In the genomic region with DNA sequence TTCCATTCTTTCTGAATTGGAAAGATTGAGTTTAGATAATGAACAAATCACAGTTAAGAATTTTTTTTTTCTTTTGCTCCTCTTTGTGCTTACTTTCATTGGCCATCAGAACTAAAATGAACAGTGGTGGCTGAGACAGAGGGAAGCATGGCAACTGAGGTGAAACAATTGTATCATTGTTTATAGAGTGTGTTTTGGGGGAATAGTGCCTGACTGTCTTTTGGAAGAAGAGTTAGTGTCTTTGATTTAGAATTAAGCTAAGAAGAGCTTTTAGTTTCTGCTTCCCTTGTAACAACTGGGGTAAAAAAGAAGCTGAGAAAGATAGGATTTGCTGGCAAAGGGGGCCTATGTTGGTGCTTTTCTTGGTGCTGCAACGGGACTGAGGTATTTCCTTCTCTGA, we compare ENCODE assay signal across 18 cellular contexts.
"Had no signal": no experiment of that assay in that cellular context is flagged by ENCODE, and none has a peak within 500 bp of the region (broad histone marks: within the 10 kb centered on the region; RNA-seq: fewer than 3 reads in every experiment).

No MANE protein-coding gene starts in this region.

- ATAC-seq: activated CD4-positive, alpha-beta T cell treated with anti-CD3 and anti-CD28 coated beads for 36 hours; activated CD8-positive, alpha-beta T cell treated with anti-CD3 and anti-CD28 coated beads, Interleukin-2, amount 10 ng/mL, durations not matched to agents 7 days and 5 days; left lobe of liver; T-cell had no signal

- H3K27ac ChIP-seq: ascending aorta, colonic mucosa, neutrophil, right atrium auricular region, skin epidermis, stomach, tibial nerve, vagina, VCaP had no signal

- H3K9me3 ChIP-seq: ascending aorta, colonic mucosa, neutrophil, right atrium auricular region, stomach, tibial nerve, vagina had no signal

- H3K27me3 Mint-ChIP-seq: activated CD4-positive, alpha-beta T cell treated with anti-CD3 and anti-CD28 coated beads for 36 hours; activated naive CD8-positive, alpha-beta T cell treated with anti-CD3 and anti-CD28 coated beads, Interleukin-2, amount 10 ng/mL, durations not matched to agents 7 days and 5 days; T-cell had no signal

- H3K9me3 Mint-ChIP-seq: activated naive CD8-positive, alpha-beta T cell treated with anti-CD3 and anti-CD28 coated beads, Interleukin-2, amount 10 ng/mL, durations not matched to agents 7 days and 5 days; T-cell had no signal

- H3K4me3 ChIP-seq: ascending aorta, colonic mucosa, right atrium auricular region, skin epidermis, stomach, tibial nerve, vagina had no signal

- H3K4me3 Mint-ChIP-seq: activated CD4-positive, alpha-beta T cell treated with anti-CD3 and anti-CD28 coated beads for 36 hours; activated CD8-positive, alpha-beta T cell treated with anti-CD3 and anti-CD28 coated beads, Interleukin-2, amount 10 ng/mL, durations not matched to agents 7 days and 5 days; activated naive CD8-positive, alpha-beta T cell treated with anti-CD3 and anti-CD28 coated beads, Interleukin-2, amount 10 ng/mL, durations not matched to agents 7 days and 5 days; T-cell had no signal

- H3K27me3 ChIP-seq: ascending aorta, colonic mucosa, neutrophil, right atrium auricular region, stomach, tibial nerve, vagina had no signal

- DNase-seq: activated CD4-positive, alpha-beta T cell treated with anti-CD3 and anti-CD28 coated beads for 36 hours; activated CD8-positive, alpha-beta memory T cell treated with anti-CD3 and anti-CD28 coated beads, Interleukin-2, amount 50 U/mL, for 48 hours; activated CD8-positive, alpha-beta T cell treated with anti-CD3 and anti-CD28 coated beads, Interleukin-2, amount 10 ng/mL, durations not matched to agents 7 days and 5 days; activated naive CD8-positive, alpha-beta T cell treated with anti-CD3 and anti-CD28 coated beads, Interleukin-2, amount 10 ng/mL, durations not matched to agents 7 days and 5 days; colonic mucosa; effector CD8-positive, alpha-beta T cell; mammary epithelial cell; posterior cingulate gyrus; stomach; T-cell had no signal

- H3K27ac Mint-ChIP-seq: activated CD4-positive, alpha-beta T cell treated with anti-CD3 and anti-CD28 coated beads for 36 hours; activated CD8-positive, alpha-beta T cell treated with anti-CD3 and anti-CD28 coated beads, Interleukin-2, amount 10 ng/mL, durations not matched to agents 7 days and 5 days; activated naive CD8-positive, alpha-beta T cell treated with anti-CD3 and anti-CD28 coated beads, Interleukin-2, amount 10 ng/mL, durations not matched to agents 7 days and 5 days; T-cell had no signal

- H3K4me1 ChIP-seq: ascending aorta, colonic mucosa, right atrium auricular region, tibial nerve, vagina had no signal

- H3K4me1 Mint-ChIP-seq: activated CD4-positive, alpha-beta T cell treated with anti-CD3 and anti-CD28 coated beads for 36 hours; activated naive CD8-positive, alpha-beta T cell treated with anti-CD3 and anti-CD28 coated beads, Interleukin-2, amount 10 ng/mL, durations not matched to agents 7 days and 5 days had no signal
